In the genomic region with DNA sequence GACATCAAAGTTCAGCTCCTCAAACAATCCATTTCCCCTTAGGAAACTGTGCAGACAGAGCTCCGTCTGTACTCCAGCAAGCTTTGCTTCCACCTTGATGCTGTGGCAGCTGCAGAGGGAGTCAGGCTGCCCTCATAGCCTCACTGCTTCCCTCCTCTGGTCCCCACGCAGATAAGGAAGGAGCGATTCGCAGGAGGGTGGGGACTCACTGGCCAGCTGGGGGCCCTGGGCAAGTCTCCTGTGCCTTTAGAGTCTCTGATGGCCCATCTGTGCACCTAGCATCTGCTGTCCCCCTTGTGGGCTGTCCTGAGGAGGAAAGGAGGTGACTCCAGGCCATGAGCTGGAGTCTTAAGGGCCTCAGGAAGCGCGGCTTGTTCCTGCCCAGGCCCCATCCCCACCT, we compare ENCODE assay signal across 24 cellular contexts.
"Had no signal": no experiment of that assay in that cellular context is flagged by ENCODE, and none has a peak within 500 bp of the region (broad histone marks: within the 10 kb centered on the region; RNA-seq: fewer than 3 reads in every experiment).

No MANE protein-coding gene starts in this region.

- H3K27me3 ChIP-seq: colonic mucosa, gastrocnemius medialis, left lung, ovary, sigmoid colon, stomach, thyroid gland had no signal

- H3K4me3 ChIP-seq: colonic mucosa, gastrocnemius medialis, left lung, ovary, psoas muscle, sigmoid colon, stomach, thyroid gland had no signal

- FAIRE-seq: kidney had no signal

- DNase-seq: colonic mucosa; effector CD8-positive, alpha-beta T cell; endodermal cell; foreskin fibroblast; gastrocnemius medialis; kidney; left lung; mesendoderm; midbrain; naive thymus-derived CD4-positive, alpha-beta T cell; nephron progenitor cell; occipital lobe; ovary; psoas muscle; right cardiac atrium; sigmoid colon; stimulated activated CD4-positive, alpha-beta T cell treated with anti-CD3 and anti-CD28 coated beads, Interleukin-2, amount 100 ng/mL, for 24 hours; stimulated activated CD4-positive, alpha-beta T cell treated with anti-CD3 and anti-CD28 coated beads, Interleukin-4, amount 100 ng/mL, for 24 hours; stimulated activated naive CD4-positive, alpha-beta T cell treated with Interleukin-2 at 50 U/mL for 16 hours; stomach; thyroid gland had no signal

- H3K4me1 ChIP-seq: colonic mucosa, left lung, sigmoid colon, stomach had no signal

- H3K36me3 ChIP-seq: colonic mucosa, gastrocnemius medialis, left lung, ovary, thyroid gland had no signal

- H3K9me3 ChIP-seq: colonic mucosa, gastrocnemius medialis, left lung, ovary, psoas muscle, sigmoid colon, stomach, thyroid gland had no signal

- ATAC-seq: esophagus mucosa; gastrocnemius medialis; left lung; naive thymus-derived CD4-positive, alpha-beta T cell; psoas muscle; right cardiac atrium; stimulated activated effector memory CD8-positive, alpha-beta T cell treated with anti-CD3 and anti-CD28 coated beads, Interleukin-12 subunit alpha, Interleukin-12 subunit beta, amount 100 ng/mL, for 72 hours had no signal

- H3K27ac ChIP-seq: colonic mucosa, epithelial cell of prostate, gastrocnemius medialis, left lung, ovary, psoas muscle, sigmoid colon, stomach, thyroid gland had no signal
